In the genomic region with DNA sequence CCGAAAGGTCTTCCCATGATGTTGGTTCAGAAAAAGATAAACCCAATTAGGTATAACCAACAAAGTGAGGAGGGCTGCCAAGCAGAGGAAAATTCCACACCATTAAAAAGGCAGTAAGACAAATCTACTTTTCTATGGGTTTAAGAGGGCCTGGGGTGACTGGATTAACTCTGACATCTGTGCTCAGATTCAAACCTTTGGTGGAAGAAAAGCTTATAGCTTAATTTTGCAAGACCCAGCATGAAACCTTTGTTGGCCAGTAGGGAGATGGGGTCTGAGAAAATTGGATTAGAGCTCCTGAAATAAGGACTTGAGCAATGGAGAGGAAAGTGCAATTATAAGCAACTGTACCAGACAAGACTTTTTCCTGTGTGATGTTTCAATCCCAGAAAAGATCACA, we compare ENCODE assay signal across 19 cellular contexts.
DNase-seq lines count a peak whose midpoint lies in the region; ATAC-seq, FAIRE-seq and TF ChIP-seq lines count a peak whose summit lies in the region.
"Had no signal": no experiment of that assay in that cellular context is flagged by ENCODE, and none has a peak within 500 bp of the region (broad histone marks: within the 10 kb centered on the region; RNA-seq: fewer than 3 reads in every experiment).

No MANE protein-coding gene starts in this region.

- no peaks in the 10 kb centered on the region for H3K36me3 Mint-ChIP-seq in type B pancreatic cell

- no peaks in the 10 kb centered on the region for H3K9me3 Mint-ChIP-seq in type B pancreatic cell
- H3K9me3 Mint-ChIP-seq: CD4-positive, alpha-beta T cell; HFFc6 had no signal

- peak overlapping the region; percentile 62 for H3K27ac ChIP-seq in ectodermal cell (ENCODE audit: insufficient read depth, low read depth, low read length, poor library complexity, severe bottlenecking)
- H3K27ac ChIP-seq: C4-2B had no signal

- ATAC-seq in GM18519 (IDR thresholded peaks at IDR 0.05; ENCODE audit: low FRiP score, unreplicated experiment) (no peak), HG03135 (IDR thresholded peaks at IDR 0.05; ENCODE audit: unreplicated experiment) (no peak)
- ATAC-seq: HCT116 had no signal

- H3K9me3 ChIP-seq in ectodermal cell (ENCODE audit: control insufficient read depth, low read length) = no peaks in the 10 kb centered on the region
- H3K9me3 ChIP-seq: Caco-2 had no signal

- H3K4me3 ChIP-seq in ectodermal cell (ENCODE audit: insufficient read depth, low read depth, low read length) = no peak overlapping the region

- TF ChIP-seq CTCF in D721Med (IDR thresholded peaks at IDR 0.05; ENCODE audit: insufficient read depth, missing control alignments) (no peak), type B pancreatic cell (conservative IDR thresholded peaks at IDR 0.05) (no peak)

- peaks cover 20% of the 10 kb centered on the region for H3K4me1 ChIP-seq in ectodermal cell (ENCODE audit: control insufficient read depth, insufficient read depth, low read length)
- H3K4me1 ChIP-seq: Caco-2 had no signal

- DNase-seq in D721Med (ENCODE audit: insufficient read length, low spot score) = no peak
- DNase-seq in NCI-H82 (lab: John Stamatoyannopoulos, UW) = peak; percentile 94
- DNase-seq in retina = peak; percentile 52
- DNase-seq in type B pancreatic cell (ENCODE audit: extremely low spot score, unreplicated experiment) = no peak
- DNase-seq: ACHN; Caco-2; CD4-positive, alpha-beta T cell; DMS153; DMS79; GDM1; GOT3; H7; HFFc6 had no signal

- H3K27me3 Mint-ChIP-seq in type B pancreatic cell = peaks cover 3% of the 10 kb centered on the region

- H3K27ac Mint-ChIP-seq in type B pancreatic cell = no peak overlapping the region
- H3K27ac Mint-ChIP-seq: CD4-positive, alpha-beta T cell; HFFc6 had no signal

- H3K4me3 Mint-ChIP-seq in type B pancreatic cell = no peak overlapping the region
- H3K4me3 Mint-ChIP-seq: CD4-positive, alpha-beta T cell; HFFc6 had no signal

- FAIRE-seq in D721Med (lab: Jason Lieb, UNC) = peak; percentile 46
- FAIRE-seq: GM18507 had no signal

- peaks cover 4% of the 10 kb centered on the region for H3K4me1 Mint-ChIP-seq in type B pancreatic cell (ENCODE audit: unreplicated experiment)

- 28 to 50% methylated on average over 1 of the region's 1 CpG for WGBS in ectodermal cell, 2 experiments

- no peaks in the 10 kb centered on the region for H3K27me3 ChIP-seq in ectodermal cell (ENCODE audit: control insufficient read depth, insufficient read depth, low read length, poor library complexity, severe bottlenecking)

- no peaks in the 10 kb centered on the region for H3K36me3 ChIP-seq in ectodermal cell (ENCODE audit: control insufficient read depth, insufficient read depth, low read length)

Comparison
In these comparisons a context has a peak if more than half of its experiments do, and no peak if none do; other contexts are left out.
1. DNase-seq: peak in NCI-H82 (single experiment) and retina (single experiment); none in D721Med (single experiment) and type B pancreatic cell (single experiment).